In genomic region chr13:95382411-95382810, GRCh38 we compare ENCODE assay signal across 27 cellular contexts.
"Had no signal": no experiment of that assay in that cellular context is flagged by ENCODE, and none has a peak within 500 bp of the region (broad histone marks: within the 10 kb centered on the region; RNA-seq: fewer than 3 reads in every experiment).

No MANE protein-coding gene starts in this region.

- DNase-seq: activated B cell treated with CpG ODN at 0.5 μM for 24 hours; activated CD4-positive, alpha-beta memory T cell treated with anti-CD3 and anti-CD28 coated beads for 36 hours; activated CD4-positive, alpha-beta T cell treated with anti-CD3 and anti-CD28 coated beads for 36 hours; activated naive CD4-positive, alpha-beta T cell treated with anti-CD3 and anti-CD28 coated beads for 36 hours; activated naive CD8-positive, alpha-beta T cell treated with anti-CD3 and anti-CD28 coated beads, Interleukin-2, amount 10 ng/mL, durations not matched to agents 7 days and 5 days; activated T-cell treated with anti-CD3 and anti-CD28 coated beads, Interleukin-2, amount 50 U/mL, for 48 hours; amniotic stem cell; cerebellar nuclear complex; endodermal cell; immature natural killer cell; left ventricle myocardium superior; midbrain; nucleus accumbens; right lobe of liver; small intestine; stimulated activated CD4-positive, alpha-beta T cell treated with anti-CD3 and anti-CD28 coated beads, Interleukin-2, amount 100 ng/mL, for 48 hours; stimulated activated CD8-positive, alpha-beta memory T cell treated with anti-CD3 and anti-CD28 coated beads, Interleukin-4, amount 100 ng/mL, for 48 hours; stimulated activated naive B cell treated with anti-CD40 and anti-IgM and Interleukin-4, amounts not matched to agents 10 μg/mL and 1 μg/mL and 100 μg/mL, for 72 hours; T-helper 1 cell; T1000; transverse colon; uterus had no signal

- H3K9ac ChIP-seq: parathyroid adenoma had no signal

- H2AFZ ChIP-seq: hepatocyte, parathyroid adenoma had no signal

- H3K4me2 ChIP-seq: hepatocyte had no signal

- H3K9me3 ChIP-seq: right lobe of liver, transverse colon, uterus had no signal

- H3K36me3 ChIP-seq: right lobe of liver, transverse colon, uterus had no signal

- H3K27me3 ChIP-seq: foreskin keratinocyte, hepatocyte, right lobe of liver, transverse colon, uterus had no signal

- H3K27ac ChIP-seq: coronary artery, epithelial cell of prostate, foreskin keratinocyte, hepatocyte, parathyroid adenoma, right lobe of liver, transverse colon, uterus had no signal

- H3K4me3 ChIP-seq: coronary artery, hepatocyte, right lobe of liver, transverse colon, uterus had no signal

- ATAC-seq: activated CD4-positive, alpha-beta T cell treated with anti-CD3 and anti-CD28 coated beads for 36 hours; foreskin keratinocyte; left ventricle myocardium superior; right lobe of liver; stimulated activated naive B cell treated with anti-CD40 and anti-IgM and Interleukin-4, amounts not matched to agents 10 μg/mL and 1 μg/mL and 100 μg/mL, for 72 hours had no signal

- H3K79me2 ChIP-seq: hepatocyte, parathyroid adenoma had no signal

- H3K4me1 ChIP-seq: foreskin keratinocyte, uterus had no signal
